In genomic region chr1:79040424-79041089, GRCh38 we compare ENCODE assay signal across 8 cellular contexts. TPM values are rescaled to one million over a fixed set of nuclear protein-coding genes. Genes with fewer than 3 reads are reported as not detected.
DNase-seq lines count a peak whose midpoint lies in the region; ATAC-seq and TF ChIP-seq lines count a peak whose summit lies in the region.

No MANE protein-coding gene starts in this region.

- POLR2A ChIA-PET in WTC11 (lab: Charles Lee) = no interaction called here

- no peaks in the 10 kb centered on the region for H3K36me3 Mint-ChIP-seq in activated T-cell treated with anti-CD3 and anti-CD28 coated beads, Interleukin-2, amount 50 U/mL, for 4 hours (ENCODE audit: insufficient read depth)
- H3K36me3 Mint-ChIP-seq in WTC11 = peaks cover 32% of the 10 kb centered on the region
- peaks cover 0 to 1% of the 10 kb centered on the region in 2 donors for H3K36me3 Mint-ChIP-seq in stimulated activated naive B cell treated with anti-CD40 and anti-IgM and Interleukin-4, amounts not matched to agents 10 μg/mL and 1 μg/mL and 100 μg/mL, for 72 hours

- no peak overlapping the region for H3K4me3 Mint-ChIP-seq in activated T-cell treated with anti-CD3 and anti-CD28 coated beads, Interleukin-2, amount 50 U/mL, for 4 hours
- H3K4me3 Mint-ChIP-seq in WTC11 = no peak overlapping the region
- peak overlapping the region; percentile 48 to 64 for H3K4me3 Mint-ChIP-seq in stimulated activated naive B cell treated with anti-CD40 and anti-IgM and Interleukin-4, amounts not matched to agents 10 μg/mL and 1 μg/mL and 100 μg/mL, for 72 hours

- no peaks in the 10 kb centered on the region for H3K27me3 ChIP-seq in effector memory CD4-positive, alpha-beta T cell (replicated peaks; ENCODE audit: control insufficient read depth, insufficient read depth, low read length, poor library complexity, severe bottlenecking)

- H3K27me3 Mint-ChIP-seq in activated T-cell treated with anti-CD3 and anti-CD28 coated beads, Interleukin-2, amount 50 U/mL, for 4 hours (ENCODE audit: low read depth) = no peaks in the 10 kb centered on the region
- H3K27me3 Mint-ChIP-seq in WTC11 (ENCODE audit: low read depth) = no peaks in the 10 kb centered on the region; the same call in 1 of the 2 replicates
- no peaks in the 10 kb centered on the region for H3K27me3 Mint-ChIP-seq in stimulated activated naive B cell treated with anti-CD40 and anti-IgM and Interleukin-4, amounts not matched to agents 10 μg/mL and 1 μg/mL and 100 μg/mL, for 72 hours

- TF ChIP-seq CTCF in WTC11 (IDR thresholded peaks at IDR 0.05) = no peak

- DNase-seq in activated T-cell treated with anti-CD3 and anti-CD28 coated beads, Interleukin-2, amount 50 U/mL, for 4 hours = no peak
- DNase-seq in activated T-cell treated with anti-CD3 and anti-CD28 coated beads, Interleukin-2, amount 50 U/mL, for 1 hour = no peak
- DNase-seq in WTC11 (ENCODE audit: low spot score) (no peak), NCI-H510A (lab: John Stamatoyannopoulos, UW) (no peak), Ammon's horn (ENCODE audit: low spot score) (no peak)
- DNase-seq in stimulated activated naive B cell treated with anti-CD40 and anti-IgM and Interleukin-4, amounts not matched to agents 10 μg/mL and 1 μg/mL and 100 μg/mL, for 72 hours = no peak
- no peak for DNase-seq in effector memory CD4-positive, alpha-beta T cell

- no peak overlapping the region for H3K27ac ChIP-seq in effector memory CD4-positive, alpha-beta T cell (ENCODE audit: insufficient read depth, low read length, poor library complexity, severe bottlenecking)

- peaks cover 24% of the 10 kb centered on the region for H3K9me3 Mint-ChIP-seq in activated T-cell treated with anti-CD3 and anti-CD28 coated beads, Interleukin-2, amount 50 U/mL, for 4 hours
- H3K9me3 Mint-ChIP-seq in WTC11 = peaks cover 35% of the 10 kb centered on the region
- H3K9me3 Mint-ChIP-seq in stimulated activated naive B cell treated with anti-CD40 and anti-IgM and Interleukin-4, amounts not matched to agents 10 μg/mL and 1 μg/mL and 100 μg/mL, for 72 hours = peaks cover 12 to 19% of the 10 kb centered on the region in 2 donors

- H3K36me3 ChIP-seq in effector memory CD4-positive, alpha-beta T cell (ENCODE audit: control insufficient read depth, insufficient read depth, low read length) = no peaks in the 10 kb centered on the region

- H3K4me1 Mint-ChIP-seq in activated T-cell treated with anti-CD3 and anti-CD28 coated beads, Interleukin-2, amount 50 U/mL, for 4 hours (ENCODE audit: low read depth) = peaks cover 8% of the 10 kb centered on the region
- peaks cover 13% of the 10 kb centered on the region for H3K4me1 Mint-ChIP-seq in WTC11
- H3K4me1 Mint-ChIP-seq in stimulated activated naive B cell treated with anti-CD40 and anti-IgM and Interleukin-4, amounts not matched to agents 10 μg/mL and 1 μg/mL and 100 μg/mL, for 72 hours = peaks cover 3 to 11% of the 10 kb centered on the region in 2 donors

- no peaks in the 10 kb centered on the region for H3K4me1 ChIP-seq in effector memory CD4-positive, alpha-beta T cell (ENCODE audit: control insufficient read depth, insufficient read depth, low read length, poor library complexity, severe bottlenecking)

- H3K27ac Mint-ChIP-seq in WTC11 = peak overlapping the region; percentile 2; the same call in 1 of the 2 replicates
- H3K27ac Mint-ChIP-seq in stimulated activated naive B cell treated with anti-CD40 and anti-IgM and Interleukin-4, amounts not matched to agents 10 μg/mL and 1 μg/mL and 100 μg/mL, for 72 hours = no peak overlapping the region

- CTCF ChIA-PET in WTC11 (lab: Charles Lee) = no interaction called here

- H3K9me3 ChIP-seq in effector memory CD4-positive, alpha-beta T cell (ENCODE audit: control insufficient read depth, low read length) = no peaks in the 10 kb centered on the region

- no peak overlapping the region for H3K4me3 ChIP-seq in effector memory CD4-positive, alpha-beta T cell (ENCODE audit: insufficient read depth, low read depth, low read length, poor library complexity, severe bottlenecking)

- ATAC-seq in activated T-cell treated with anti-CD3 and anti-CD28 coated beads, Interleukin-2, amount 50 U/mL, for 4 hours = peak; percentile 79 to 84
- ATAC-seq in HG02840 (IDR thresholded peaks at IDR 0.05; ENCODE audit: low FRiP score, unreplicated experiment) (peak; percentile 81), WTC11 (no peak)
- no peak for ATAC-seq in stimulated activated naive B cell treated with anti-CD40 and anti-IgM and Interleukin-4, amounts not matched to agents 10 μg/mL and 1 μg/mL and 100 μg/mL, for 72 hours (replicated peaks)

TF ChIP-seq in WTC11, 78 proteins besides CTCF, POLR2A, EP300 and RAD21:
- no peak for TF ChIP-seq ATF2 (CRISPR knock-in tag; IDR thresholded peaks at IDR 0.05; ENCODE audit: borderline replicate concordance, low read depth)
- no peak for TF ChIP-seq ZNF396 (CRISPR knock-in tag; IDR thresholded peaks at IDR 0.05; ENCODE audit: borderline replicate concordance)
- no peak for TF ChIP-seq KAT7 (CRISPR knock-in tag; IDR thresholded peaks at IDR 0.05; ENCODE audit: borderline replicate concordance)

RNA-seq across cellular contexts. Expression of gene ADGRL4, which starts 34.0 kb away (rescaled TPM):
- not detected for total RNA-seq in activated T-cell treated with anti-CD3 and anti-CD28 coated beads, Interleukin-2, amount 50 U/mL, for 4 hours
- 0.37 to 1.4 TPM (median 0.50 TPM) in 3 replicates for total RNA-seq in WTC11 (2021)

Comparison
In these comparisons a context has a peak if more than half of its experiments do, and no peak if none do; other contexts are left out.
1. ATAC-seq: peak in activated T-cell treated with anti-CD3 and anti-CD28 coated beads, Interleukin-2, amount 50 U/mL, for 4 hours (2 of 2) and HG02840 (single experiment); none in WTC11 (single experiment) and stimulated activated naive B cell treated with anti-CD40 and anti-IgM and Interleukin-4, amounts not matched to agents 10 μg/mL and 1 μg/mL and 100 μg/mL, for 72 hours (0 of 2).
2. H3K4me3 Mint-ChIP-seq: peak in stimulated activated naive B cell treated with anti-CD40 and anti-IgM and Interleukin-4, amounts not matched to agents 10 μg/mL and 1 μg/mL and 100 μg/mL, for 72 hours (2 of 2); none in activated T-cell treated with anti-CD3 and anti-CD28 coated beads, Interleukin-2, amount 50 U/mL, for 4 hours (single experiment) and WTC11 (single experiment).